ENCODE assay signal across 19 cellular contexts in genomic region chr6:119342430-119342829, GRCh38. TPM values are rescaled to one million over a fixed set of nuclear protein-coding genes. Genes with fewer than 3 reads are reported as not detected.
A peak's percentile ranks its signal among the peaks of the same experiment; 100 is the strongest.
DNase-seq lines count a peak whose midpoint lies in the region; ATAC-seq, FAIRE-seq and TF ChIP-seq lines count a peak whose summit lies in the region.
"Had no signal": no experiment of that assay in that cellular context is flagged by ENCODE, and none has a peak within 500 bp of the region (broad histone marks: within the 10 kb centered on the region; RNA-seq: fewer than 3 reads in every experiment).

No MANE protein-coding gene starts in this region.

- POLR2A ChIA-PET in HepG2 (lab: Yijun Ruan, JAX) (no interaction called here), K562 (lab: Yijun Ruan, JAX) (interaction anchor here (1.0 kb wide), 1 partner anchor 30 kb away, joined by 7 read pairs; no protein-coding TSS in a partner anchor)

- no peaks in the 10 kb centered on the region for H3K9me1 ChIP-seq in K562 (ENCODE audit: control insufficient read depth, insufficient read depth, low read length)

- no peak for ATAC-seq in HepG2
- no peak for ATAC-seq in right lobe of liver
- ATAC-seq in K562, result no peak
- ATAC-seq in HG03442 (IDR thresholded peaks at IDR 0.05; ENCODE audit: unreplicated experiment), result no peak
- ATAC-seq in GM18867 (IDR thresholded peaks at IDR 0.05; ENCODE audit: unreplicated experiment), result no peak
- no peak for ATAC-seq in GM18907 (IDR thresholded peaks at IDR 0.05; ENCODE audit: unreplicated experiment)
- ATAC-seq: PC-3 had no signal

- TF ChIP-seq EP300 in HepG2 (IDR thresholded peaks at IDR 0.05; ENCODE audit: low read depth in 2 of 2, low read length in 2 of 2) (no peak), HepG2 (CRISPR knock-in tag; IDR thresholded peaks at IDR 0.05; ENCODE audit: borderline replicate concordance) (no peak), K562 (IDR thresholded peaks at IDR 0.05; ENCODE audit: low read length) (no peak)

- in situ Hi-C loops in HepG2 (cut with HindIII; ENCODE audit: extremely low pct_ligation_motif_present, low pct_unique_long_range_greater_than_20kb) (no loop called here), K562 (cut with MboI) (no loop called here)

- no peaks in the 10 kb centered on the region for H3K9me2 ChIP-seq in MM.1S (replicated peaks; ENCODE audit: insufficient read depth, low read length)

- no peaks in the 10 kb centered on the region for H3K9me3 ChIP-seq in HepG2 (ENCODE audit: low read length)
- no peaks in the 10 kb centered on the region for H3K9me3 ChIP-seq in right lobe of liver
- no peaks in the 10 kb centered on the region for H3K9me3 ChIP-seq in MM.1S (replicated peaks; ENCODE audit: insufficient read depth, low read length)
- H3K9me3 ChIP-seq in K562 (replicated peaks; ENCODE audit: control insufficient read depth, insufficient read depth, low read depth, low read length), result no peaks in the 10 kb centered on the region
- H3K9me3 ChIP-seq in smooth muscle cell (replicated peaks; ENCODE audit: low read depth), result no peaks in the 10 kb centered on the region

- H3K4me1 ChIP-seq in HepG2 (ENCODE audit: insufficient read depth, low read length) (peaks cover 81% of the 10 kb centered on the region), right lobe of liver (peaks cover 0 to 85% (median 17%) of the 10 kb centered on the region in 4 donors), MM.1S (ENCODE audit: low read length) (peaks cover 45% of the 10 kb centered on the region), K562 (replicated peaks in 1 of 2; ENCODE audit: control insufficient read depth in 2 of 2, insufficient read depth in 2 of 2, low read length in 2 of 2) (peaks cover 5 to 55% of the 10 kb centered on the region in 2 experiments; a peak in 4 of 5 replicates), smooth muscle cell (ENCODE audit: low read depth) (peaks cover 13% of the 10 kb centered on the region)

- TF ChIP-seq RAD21 in HepG2 (CRISPR knock-in tag; IDR thresholded peaks at IDR 0.05) (no peak), K562 (CRISPR knock-in tag; conservative IDR thresholded peaks at IDR 0.05 in 1 of 2, IDR thresholded peaks at IDR 0.05 in 1 of 2) (no peak)

- BruUV-seq in HepG2 (replicated peaks; lab: Mats Ljungman, UMichigan), result no TSS peak
- no TSS peak for BruUV-seq in K562 (replicated peaks; lab: Mats Ljungman, UMichigan)

- H3K4me2 ChIP-seq in HepG2 (ENCODE audit: low read depth, low read length) (peak overlapping the region; percentile 96), MM.1S (ENCODE audit: low read depth, low read length) (peak overlapping the region; percentile 86; the same call in 1 of the 2 replicates), K562 (ENCODE audit: insufficient read depth, low read length) (peak overlapping the region; percentile 43; the same call in 1 of the 2 replicates), smooth muscle cell (peak overlapping the region; percentile 5)

- H3K27me3 ChIP-seq in HepG2 (ENCODE audit: control insufficient read depth in 1 of 2, insufficient read depth in 2 of 2, low read length in 2 of 2) (no peaks in the 10 kb centered on the region; a peak in 1 of 5 replicates), right lobe of liver (no peaks in the 10 kb centered on the region), MM.1S (replicated peaks; ENCODE audit: insufficient read depth, low read length) (no peaks in the 10 kb centered on the region), K562 (ENCODE audit: control insufficient read depth in 2 of 2, insufficient read depth in 2 of 2, low read length in 2 of 2) (no peaks in the 10 kb centered on the region), smooth muscle cell (ENCODE audit: low read depth) (no peaks in the 10 kb centered on the region)

- H3F3A ChIP-seq in MM.1S (ENCODE audit: insufficient read depth, low read length) (peaks cover 8% of the 10 kb centered on the region), smooth muscle cell (ENCODE audit: low read depth) (no peaks in the 10 kb centered on the region)

- H4K20me1 ChIP-seq in HepG2 (ENCODE audit: insufficient read depth, low read length) (peaks cover 100% of the 10 kb centered on the region), MM.1S (ENCODE audit: insufficient read depth, low read length) (peaks cover 26% of the 10 kb centered on the region), K562 (replicated peaks; ENCODE audit: control insufficient read depth, insufficient read depth, low read length) (peaks cover 37% of the 10 kb centered on the region), smooth muscle cell (ENCODE audit: low read depth) (peaks cover 89% of the 10 kb centered on the region)

- no peak for FAIRE-seq in HepG2 (lab: Jason Lieb, UNC)
- FAIRE-seq in K562 (lab: Jason Lieb, UNC), result no peak

- CTCF ChIA-PET in HepG2 (lab: Yijun Ruan, JAX; ENCODE audit: low intra/inter-chr PET ratio, low total read pairs) (interaction anchor here (1.5 kb wide), 1 partner anchor 194 kb away, joined by 3 read pairs; no protein-coding TSS in a partner anchor), K562 (lab: Yijun Ruan, JAX; ENCODE audit: low intra/inter-chr PET ratio) (interaction anchor here (0.6 to 1.2 kb wide), 2 partner anchors 213 to 226 kb away, joined by 4 to 5 read pairs; no protein-coding TSS in a partner anchor)

- H3K9ac ChIP-seq in HepG2 (ENCODE audit: insufficient read depth, low read depth, low read length), result no peak overlapping the region; the same call in 1 of the 2 replicates
- H3K9ac ChIP-seq in MM.1S (ENCODE audit: low read length), result no peak overlapping the region
- no peak overlapping the region; a peak in 1 of 4 replicates for H3K9ac ChIP-seq in K562 (ENCODE audit: insufficient read depth in 1 of 2, low read depth in 2 of 2, low read length in 2 of 2)
- no peak overlapping the region for H3K9ac ChIP-seq in smooth muscle cell (ENCODE audit: low read depth)

- H3K4me3 ChIP-seq in HepG2 (replicated peaks in 1 of 3; ENCODE audit: insufficient read depth in 1 of 3, low read depth in 2 of 3, low read length in 3 of 3), result peak overlapping the region; percentile 18 to 99 (median 89); a peak in 5 of 6 replicates
- H3K4me3 ChIP-seq in right lobe of liver, result no peak overlapping the region
- no peak overlapping the region for H3K4me3 ChIP-seq in MM.1S (ENCODE audit: low read length)
- H3K4me3 ChIP-seq in K562, result no peak overlapping the region
- no peak overlapping the region for H3K4me3 ChIP-seq in smooth muscle cell

- peaks cover 6 to 65% of the 10 kb centered on the region in 2 experiments; a peak in 4 of 5 replicates for H3K36me3 ChIP-seq in HepG2 (replicated peaks in 1 of 2; ENCODE audit: control insufficient read depth in 1 of 2, insufficient read depth in 2 of 2, low read length in 2 of 2)
- no peaks in the 10 kb centered on the region for H3K36me3 ChIP-seq in right lobe of liver
- no peaks in the 10 kb centered on the region; the same call in 1 of the 2 replicates for H3K36me3 ChIP-seq in MM.1S (replicated peaks; ENCODE audit: insufficient read depth, low read length)
- peaks cover 95% of the 10 kb centered on the region for H3K36me3 ChIP-seq in K562 (ENCODE audit: control insufficient read depth, insufficient read depth, low read length)
- H3K36me3 ChIP-seq in smooth muscle cell (ENCODE audit: low read depth), result no peaks in the 10 kb centered on the region

- H3K27ac ChIP-seq in HepG2 (ENCODE audit: extremely low read length, insufficient read depth, low read length), result no peak overlapping the region
- H3K27ac ChIP-seq in right lobe of liver, result no peak overlapping the region
- no peak overlapping the region for H3K27ac ChIP-seq in MM.1S (ENCODE audit: low read length)
- H3K27ac ChIP-seq in K562 (ENCODE audit: extremely low read depth, low read depth, low read length), result no peak overlapping the region
- no peak overlapping the region for H3K27ac ChIP-seq in smooth muscle cell (ENCODE audit: low read depth)

- DNase-seq in HepG2 (ENCODE audit: low spot score) (no peak), right lobe of liver (no peak), MM.1S (no peak), K562 (ENCODE audit: extremely low read depth in 1 of 4, low spot score in 3 of 4) (no peak), smooth muscle cell (lab: John Stamatoyannopoulos, UW; ENCODE audit: unreplicated experiment) (no peak)
- DNase-seq: 8988T, C1 segment of cervical spinal cord, KBM-7, NCI-H1092 treated with DMSO at 0.1 percent for 48 hours, NCI-H1436 treated with DMSO at 0.1 percent for 48 hours, NCI-H2029, NCI-H2227 treated with DMSO at 0.1 percent for 48 hours, NCI-H510A, NCI-H82, PC-3, Right ventricle myocardium superior had no signal

- peaks cover 100% of the 10 kb centered on the region for H3K79me2 ChIP-seq in HepG2 (ENCODE audit: insufficient read depth, low read length)
- peaks cover 100% of the 10 kb centered on the region for H3K79me2 ChIP-seq in MM.1S (ENCODE audit: low read length)
- H3K79me2 ChIP-seq in K562 (ENCODE audit: control insufficient read depth, insufficient read depth, low read length), result peaks cover 100% of the 10 kb centered on the region
- peaks cover 100% of the 10 kb centered on the region for H3K79me2 ChIP-seq in smooth muscle cell (ENCODE audit: low read depth)

- WGBS in HepG2 (ENCODE audit: low lambda C conversion rate), result 82% methylated on average over 3 of the region's 3 CpGs
- 54% methylated on average over 3 of the region's 3 CpGs for WGBS in right lobe of liver (ENCODE audit: insufficient coverage, low coverage, low lambda C conversion rate, missing lambda C conversion rate)
- WGBS in K562 (ENCODE audit: insufficient coverage, low coverage, missing lambda C conversion rate), result 32% methylated on average over 3 of the region's 3 CpGs
- WGBS in smooth muscle cell (ENCODE audit: low lambda C conversion rate), result 76% methylated on average over 3 of the region's 3 CpGs

- H2AFZ ChIP-seq in HepG2 (ENCODE audit: low read length), result no peak overlapping the region
- no peak overlapping the region for H2AFZ ChIP-seq in MM.1S (ENCODE audit: low read length)
- no peak overlapping the region for H2AFZ ChIP-seq in K562 (ENCODE audit: low read depth, low read length)
- no peak overlapping the region for H2AFZ ChIP-seq in smooth muscle cell (ENCODE audit: low read depth)

- TF ChIP-seq POLR2A in HepG2 (IDR thresholded peaks at IDR 0.05; ENCODE audit: insufficient read depth in 1 of 2, low read depth in 2 of 2, low read length in 2 of 2) (no peak), right lobe of liver (IDR thresholded peaks at IDR 0.05) (no peak), K562 (conservative IDR thresholded peaks at IDR 0.05) (no peak)

- intact Hi-C loops in HepG2 (cut with micrococcal nuclease; ENCODE audit: unreplicated experiment), result no loop called here
- intact Hi-C loops in right lobe of liver (cut with DNase I), result no loop called here
- intact Hi-C loops in K562 (cut with micrococcal nuclease), result loop anchor here (5.0 kb wide), 1 partner anchor 375 kb away; no protein-coding TSS in a partner anchor

- no peak for TF ChIP-seq CTCF in HepG2 (CRISPR knock-in tag; IDR thresholded peaks at IDR 0.05)
- no peak for TF ChIP-seq CTCF in right lobe of liver (IDR thresholded peaks at IDR 0.05)
- no peak for TF ChIP-seq CTCF in MM.1S (IDR thresholded peaks at IDR 0.05; ENCODE audit: low read length)
- TF ChIP-seq CTCF in K562 (IDR thresholded peaks at IDR 0.05 in 2 of 3, conservative IDR thresholded peaks at IDR 0.05 in 1 of 3; ENCODE audit: insufficient read depth in 2 of 3, low read depth in 1 of 3, low read length in 3 of 3), result no peak
- TF ChIP-seq CTCF in smooth muscle cell (IDR thresholded peaks at IDR 0.05; ENCODE audit: borderline replicate concordance, insufficient read depth, poor library complexity, severe bottlenecking), result no peak

RNA-seq across cellular contexts. Expression of gene MAN1A1, which starts 7.1 kb away (rescaled TPM):
- 98.7 and 156 TPM in 2 replicates for total RNA-seq in HepG2 (2016; rRNA removed; fragmentation: Illumina TruSeq; extraction: Trizol)
- 8.0 and 9.3 TPM in 2 replicates for total RNA-seq in HepG2 (2016; cell fraction: cytosol; rRNA removed; fragmentation: Illumina TruSeq; extraction: Trizol; ENCODE audit: low read depth)
- total RNA-seq in HepG2 (2016; cell fraction: insoluble cytoplasmic fraction; rRNA removed; fragmentation: Illumina TruSeq; extraction: Trizol), result 92.1 and 154 TPM in 2 replicates
- total RNA-seq in HepG2 (2016; cell fraction: membrane; rRNA removed; fragmentation: Illumina TruSeq; extraction: Trizol), result 35.4 and 40.1 TPM in 2 replicates
- 183 and 203 TPM in 2 replicates for total RNA-seq in HepG2 (2016; cell fraction: nucleus; rRNA removed; fragmentation: Illumina TruSeq; extraction: Trizol)
- polyA plus RNA-seq in HepG2 (2011; rRNA removed), result 192 and 236 TPM in 2 replicates
- 99.8 and 148 TPM in 2 replicates for polyA plus RNA-seq in HepG2 (2011; cell fraction: cytosol; rRNA removed)
- polyA plus RNA-seq in HepG2 (2011; cell fraction: nucleus; rRNA removed), result 62.7 and 77.6 TPM in 2 replicates
- 214 and 224 TPM in 2 replicates for polyA plus RNA-seq in HepG2 (2012)
- 6.6 and 6.7 TPM in 2 replicates for polyA plus RNA-seq in HepG2 (2016; cell fraction: cytosol; fragmentation: Illumina TruSeq; extraction: Trizol; ENCODE audit: low read depth)
- 106 and 111 TPM in 2 replicates for polyA plus RNA-seq in HepG2 (2016; cell fraction: insoluble cytoplasmic fraction; fragmentation: Illumina TruSeq; extraction: Trizol; ENCODE audit: low read depth)
- polyA plus RNA-seq in HepG2 (2016; cell fraction: membrane; fragmentation: Illumina TruSeq; extraction: Trizol; ENCODE audit: low read depth), result 19.3 and 22.4 TPM in 2 replicates
- polyA plus RNA-seq in HepG2 (2016; cell fraction: nucleus; fragmentation: Illumina TruSeq; extraction: Trizol; ENCODE audit: insufficient read depth, low read depth), result 218 and 229 TPM in 2 replicates
- 0.70 and 113 TPM in 2 replicates for polyA minus RNA-seq in HepG2 (2011; rRNA and poly(A)+ RNA removed; ENCODE audit: low replicate concordance)
- polyA minus RNA-seq in HepG2 (2011; cell fraction: cytosol; rRNA and poly(A)+ RNA removed), result 203 TPM in 2 replicates
- 222 and 223 TPM in 2 replicates for polyA minus RNA-seq in HepG2 (2011; cell fraction: nucleus; rRNA and poly(A)+ RNA removed)
- total RNA-seq in right lobe of liver, result 100 to 1,000 TPM; 109 to 191 (median 139) TPM
- 34.5 and 78.1 TPM in 2 replicates for total RNA-seq in K562 (2011; cell fraction: chromatin; rRNA removed; ENCODE audit: low replicate concordance)
- total RNA-seq in K562 (2011; cell fraction: nucleolus; rRNA removed), result 44.4 and 48.3 TPM in 2 replicates
- total RNA-seq in K562 (2011; cell fraction: nucleoplasm; rRNA removed), result 69.6 and 93.7 TPM in 2 replicates
- total RNA-seq in K562 (2014; rRNA removed), result 74.9 and 77.6 TPM in 2 replicates
- 68.7 and 75.4 TPM in 2 replicates for total RNA-seq in K562 (2014; rRNA removed; fragmentation: Illumina TruSeq; extraction: Trizol)
- 51.1 and 55.2 TPM in 2 replicates for total RNA-seq in K562 (2015; rRNA removed; fragmentation: Illumina TruSeq; extraction: Trizol)
- 75.0 and 78.4 TPM in 2 replicates for total RNA-seq in K562 (2021)
- polyA plus RNA-seq in K562 (2011; rRNA removed), result 33.3 and 59.7 TPM in 2 replicates
- 15.3 and 17.2 TPM in 2 replicates for polyA plus RNA-seq in K562 (2011; cell fraction: cytosol; rRNA removed)
- 12.3 and 13.9 TPM in 2 replicates for polyA plus RNA-seq in K562 (2011; cell fraction: nucleus; rRNA removed)
- 44.4 and 59.0 TPM in 2 replicates for polyA plus RNA-seq in K562 (2012)
- 50.5 and 62.6 TPM in 2 replicates for polyA plus RNA-seq in K562 (2014; fragmentation: Illumina TruSeq; extraction: Trizol)
- 10 to 100 TPM; 24.5 to 27.7 TPM for polyA plus RNA-seq in K562 (2014; fragmentation: Nextera tagmentation; extraction: Ambion mirVana)
- polyA plus RNA-seq in K562 (2014; rRNA removed), result 47.5 and 48.7 TPM in 2 replicates
- polyA minus RNA-seq in K562 (2011; rRNA and poly(A)+ RNA removed), result 39.6 and 50.2 TPM in 2 replicates
- polyA minus RNA-seq in K562 (2011; cell fraction: cytosol; rRNA and poly(A)+ RNA removed), result 22.8 and 28.5 TPM in 2 replicates
- polyA minus RNA-seq in K562 (2011; cell fraction: nucleus; rRNA and poly(A)+ RNA removed), result 26.5 and 34.9 TPM in 2 replicates
- total RNA-seq in smooth muscle cell, result 127 and 140 TPM in 2 replicates
- 57.1 and 61.3 TPM in 2 replicates for polyA plus RNA-seq in smooth muscle cell

Comparison
In these comparisons a context has a peak if more than half of its experiments do, and no peak if none do; other contexts are left out.
1. H3K4me3 ChIP-seq: peak in HepG2 (3 of 3); none in right lobe of liver (0 of 3), MM.1S (single experiment), K562 (single experiment) and smooth muscle cell (single experiment).
2. H3K4me2 ChIP-seq: peak in every context shown above with its lines; median percentile 96 in HepG2; 86 in MM.1S; 43 in K562; 5 in smooth muscle cell.
3. Of the 241 proteins assayed by ChIP-seq in both HepG2 and K562: peak only in HepG2: POLR2AphosphoS5, RBFOX2 and RBM22; only in K562: none; in both: none; in neither: 237; mixed calls (peak in some experiments, not most) for 1.